ENCODE assay signal across 1 cellular context in the genomic region with DNA sequence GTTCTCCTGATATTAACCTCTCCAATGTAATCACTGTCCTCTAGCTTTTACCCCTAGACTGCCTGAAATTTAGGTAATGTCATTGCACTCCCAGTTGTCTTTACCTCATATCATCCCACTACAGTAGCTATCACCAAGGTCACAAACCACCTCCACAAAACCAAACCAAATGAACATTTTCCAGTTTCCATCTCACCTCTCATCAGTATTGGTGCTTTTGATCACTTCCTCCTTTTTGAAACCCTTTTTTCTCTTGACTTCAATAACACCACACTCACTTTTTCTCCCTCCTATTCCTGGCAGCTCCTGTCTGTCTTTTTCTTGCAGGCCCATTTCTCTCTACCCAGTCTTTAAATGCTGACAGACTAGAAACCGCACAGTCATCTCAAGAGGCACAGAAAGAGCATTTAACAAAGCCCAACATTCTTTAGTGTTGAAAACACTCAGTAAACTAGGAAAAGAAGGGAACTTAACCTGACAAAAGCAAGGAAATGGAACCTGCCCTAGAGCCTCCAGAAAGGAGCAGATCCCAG.
TF ChIP-seq lines count a peak whose summit lies in the region.

No MANE protein-coding gene starts in this region.

TF ChIP-seq in GM23338, 12 proteins besides CTCF, POLR2A, EP300 and RAD21 (continued from another document):
- TF ChIP-seq, protein P1, sequence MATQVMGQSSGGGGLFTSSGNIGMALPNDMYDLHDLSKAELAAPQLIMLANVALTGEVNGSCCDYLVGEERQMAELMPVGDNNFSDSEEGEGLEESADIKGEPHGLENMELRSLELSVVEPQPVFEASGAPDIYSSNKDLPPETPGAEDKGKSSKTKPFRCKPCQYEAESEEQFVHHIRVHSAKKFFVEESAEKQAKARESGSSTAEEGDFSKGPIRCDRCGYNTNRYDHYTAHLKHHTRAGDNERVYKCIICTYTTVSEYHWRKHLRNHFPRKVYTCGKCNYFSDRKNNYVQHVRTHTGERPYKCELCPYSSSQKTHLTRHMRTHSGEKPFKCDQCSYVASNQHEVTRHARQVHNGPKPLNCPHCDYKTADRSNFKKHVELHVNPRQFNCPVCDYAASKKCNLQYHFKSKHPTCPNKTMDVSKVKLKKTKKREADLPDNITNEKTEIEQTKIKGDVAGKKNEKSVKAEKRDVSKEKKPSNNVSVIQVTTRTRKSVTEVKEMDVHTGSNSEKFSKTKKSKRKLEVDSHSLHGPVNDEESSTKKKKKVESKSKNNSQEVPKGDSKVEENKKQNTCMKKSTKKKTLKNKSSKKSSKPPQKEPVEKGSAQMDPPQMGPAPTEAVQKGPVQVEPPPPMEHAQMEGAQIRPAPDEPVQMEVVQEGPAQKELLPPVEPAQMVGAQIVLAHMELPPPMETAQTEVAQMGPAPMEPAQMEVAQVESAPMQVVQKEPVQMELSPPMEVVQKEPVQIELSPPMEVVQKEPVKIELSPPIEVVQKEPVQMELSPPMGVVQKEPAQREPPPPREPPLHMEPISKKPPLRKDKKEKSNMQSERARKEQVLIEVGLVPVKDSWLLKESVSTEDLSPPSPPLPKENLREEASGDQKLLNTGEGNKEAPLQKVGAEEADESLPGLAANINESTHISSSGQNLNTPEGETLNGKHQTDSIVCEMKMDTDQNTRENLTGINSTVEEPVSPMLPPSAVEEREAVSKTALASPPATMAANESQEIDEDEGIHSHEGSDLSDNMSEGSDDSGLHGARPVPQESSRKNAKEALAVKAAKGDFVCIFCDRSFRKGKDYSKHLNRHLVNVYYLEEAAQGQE (IDR thresholded peaks at IDR 0.05; ENCODE audit: unreplicated experiment): no peak
